ENCODE assay signal across 9 cellular contexts in genomic region chr13:30892966-30893365, GRCh38. TPM values are rescaled to one million over a fixed set of nuclear protein-coding genes. Genes with fewer than 3 reads are reported as not detected.
DNase-seq lines count a peak whose midpoint lies in the region; ATAC-seq, FAIRE-seq and TF ChIP-seq lines count a peak whose summit lies in the region.
"Had no signal": no experiment of that assay in that cellular context is flagged by ENCODE, and none has a peak within 500 bp of the region (broad histone marks: within the 10 kb centered on the region; RNA-seq: fewer than 3 reads in every experiment).

No MANE protein-coding gene starts in this region.

- no peak for ATAC-seq in GM21786 (IDR thresholded peaks at IDR 0.05; ENCODE audit: unreplicated experiment)

- H3K27ac Mint-ChIP-seq in H9, result no peak overlapping the region; a peak in 1 of 7 replicates

- H2BK12ac ChIP-seq in H9 (ENCODE audit: insufficient read length, low read depth, low read length), result no peak overlapping the region

- H3K27me3 ChIP-seq in H9 (ENCODE audit: insufficient read depth, low read length) (no peaks in the 10 kb centered on the region), ascending aorta (no peaks in the 10 kb centered on the region)

- no peak for FAIRE-seq in D721Med (lab: Jason Lieb, UNC)

- H2BK15ac ChIP-seq in H9 (ENCODE audit: low read depth, low read length), result no peak overlapping the region

- H3K56ac ChIP-seq in H9 (ENCODE audit: insufficient read length, low read depth, low read length), result no peak overlapping the region

- H3K9ac ChIP-seq in H9 (ENCODE audit: extremely low read depth, insufficient read length, low read length), result no peak overlapping the region

- H2BK20ac ChIP-seq in H9 (ENCODE audit: low read depth, low read length, poor library complexity, severe bottlenecking), result no peak overlapping the region

- no peak overlapping the region for H3K4me2 ChIP-seq in H9 (ENCODE audit: insufficient read depth, insufficient read length, low read length)

- H2AK5ac ChIP-seq in H9 (ENCODE audit: insufficient read length, low read length), result no peak overlapping the region

- H3K4me3 Mint-ChIP-seq in H9, result no peak overlapping the region

- H4K8ac ChIP-seq in H9 (replicated peaks; ENCODE audit: insufficient read length, low read depth, low read length), result no peak overlapping the region

- H3K27ac ChIP-seq in H9 (ENCODE audit: insufficient read length, low read depth, low read length), result no peak overlapping the region
- H3K27ac ChIP-seq in ascending aorta, result no peak overlapping the region

- peaks cover 4 to 11% of the 10 kb centered on the region in 2 experiments; a peak in 3 of 5 replicates for H3K9me3 Mint-ChIP-seq in H9

- DNase-seq in AG10803 (ENCODE audit: low read depth) (peak; percentile 63), H9 (peak; percentile 83), ascending aorta (ENCODE audit: low spot score in 2 of 2) (peak in 1 of 2 donors; percentile 86), kidney tubule cell (ENCODE audit: low spot score) (peak; percentile 26), D721Med (ENCODE audit: insufficient read length, low spot score) (no peak), DMS153 treated with DMSO at 0.1 percent for 48 hours (lab: John Stamatoyannopoulos, UW; ENCODE audit: unreplicated experiment) (no peak)
- no peak for DNase-seq in central memory CD4-positive, alpha-beta T cell
- DNase-seq: NCI-H2227 treated with DMSO at 0.1 percent for 48 hours had no signal

- H3K4me3 ChIP-seq in AG10803 (ENCODE audit: low read length) (no peak overlapping the region), ascending aorta (no peak overlapping the region)

- no peak overlapping the region for H3T11ph ChIP-seq in H9 (ENCODE audit: low read length)

- no peaks in the 10 kb centered on the region for H3K79me2 ChIP-seq in H9 (ENCODE audit: insufficient read depth, low read length)

- H3K4ac ChIP-seq in H9 (ENCODE audit: low read depth, low read length), result no peak overlapping the region

- H4K5ac ChIP-seq in H9 (ENCODE audit: insufficient read length, low read depth, low read length), result no peak overlapping the region

- intact Hi-C loops in ascending aorta (cut with DNase I), result no loop called here

- no peak overlapping the region for H2BK5ac ChIP-seq in H9 (ENCODE audit: insufficient read length, low read length)

- peaks cover 0 to 9% (median 6%) of the 10 kb centered on the region in 3 experiments; a peak in 4 of 7 replicates for H3K36me3 Mint-ChIP-seq in H9 (ENCODE audit: insufficient read depth in 1 of 3, low read depth in 3 of 3)

- WGBS in H9 (ENCODE audit: extremely low coverage, insufficient read length, low lambda C conversion rate), result no CpG with 5 or more reads among the region's 6 CpGs

- TF ChIP-seq CTCF in AG10803 (conservative IDR thresholded peaks at IDR 0.05; ENCODE audit: low read length), result peak; percentile 61
- peak; percentile 92 for TF ChIP-seq CTCF in H9 (conservative IDR thresholded peaks at IDR 0.05)
- TF ChIP-seq CTCF in ascending aorta (IDR thresholded peaks at IDR 0.05), result peak; percentile 13 to 53 (median 40)
- TF ChIP-seq CTCF in D721Med (IDR thresholded peaks at IDR 0.05; ENCODE audit: insufficient read depth, missing control alignments), result no peak

- H3K14ac ChIP-seq in H9 (ENCODE audit: insufficient read depth, low read length), result no peak overlapping the region

- H3K9me3 ChIP-seq in H9 (ENCODE audit: control insufficient read depth, low read depth, low read length) (no peaks in the 10 kb centered on the region), ascending aorta (no peaks in the 10 kb centered on the region)

- H3K36me3 ChIP-seq in ascending aorta, result no peaks in the 10 kb centered on the region

- H4K91ac ChIP-seq in H9 (ENCODE audit: insufficient read length, low read depth, low read length), result no peak overlapping the region

- H2AFZ ChIP-seq in H9 (ENCODE audit: low read length), result no peak overlapping the region

- no peak overlapping the region for H2BK120ac ChIP-seq in H9 (ENCODE audit: low read depth, low read length, poor library complexity, severe bottlenecking)

- H3K18ac ChIP-seq in H9 (ENCODE audit: insufficient read length, low read depth, low read length), result no peak overlapping the region

- no peaks in the 10 kb centered on the region for H3K23me2 ChIP-seq in H9 (ENCODE audit: insufficient read length, low read depth, low read length, poor library complexity, severe bottlenecking)

- peaks cover 2% of the 10 kb centered on the region for H4K20me1 ChIP-seq in H9 (ENCODE audit: control insufficient read depth, insufficient read depth, insufficient read length)

- H3K4me1 Mint-ChIP-seq in H9, result peaks cover 11% of the 10 kb centered on the region in 2 experiments

- H3K4me1 ChIP-seq in H9 (ENCODE audit: insufficient read depth, low read length) (no peaks in the 10 kb centered on the region), ascending aorta (peaks cover 14 to 31% of the 10 kb centered on the region in 2 donors)

- H3K23ac ChIP-seq in H9 (ENCODE audit: insufficient read length, low read depth, low read length), result no peak overlapping the region

- peaks cover under 1% of the 10 kb centered on the region; the same call in 1 of the 2 replicates for H3K27me3 Mint-ChIP-seq in H9 (ENCODE audit: low read depth)

- H3K79me1 ChIP-seq in H9 (ENCODE audit: insufficient read depth, low read depth, low read length, poor library complexity, severe bottlenecking), result no peaks in the 10 kb centered on the region

RNA-seq across cellular contexts. Expression of gene MEDAG, which starts 13.1 kb away (rescaled TPM):
- total RNA-seq in H9 (2021) (0.87 and 0.88 TPM in 2 replicates), ascending aorta (98.8 TPM)

RNA-seq across cellular contexts. Expression of gene TEX26, which starts 39.5 kb away (rescaled TPM):
- total RNA-seq in H9 (2021), result not detected in 2 replicates
- total RNA-seq in ascending aorta, result not detected

Comparison
In these comparisons a context has a peak if more than half of its experiments do, and no peak if none do; other contexts are left out.
1. DNase-seq: peak in AG10803 (single experiment), H9 (single experiment) and kidney tubule cell (single experiment); none in D721Med (single experiment), DMS153 treated with DMSO at 0.1 percent for 48 hours (single experiment) and central memory CD4-positive, alpha-beta T cell (single experiment).
2. RNA of gene MEDAG, which starts 13.1 kb away (total RNA-seq): 98.8 TPM in ascending aorta (single experiment); 0.87 to 0.88 TPM in H9; every median in the first group is over 10 times any median in the second.